In the genomic region with DNA sequence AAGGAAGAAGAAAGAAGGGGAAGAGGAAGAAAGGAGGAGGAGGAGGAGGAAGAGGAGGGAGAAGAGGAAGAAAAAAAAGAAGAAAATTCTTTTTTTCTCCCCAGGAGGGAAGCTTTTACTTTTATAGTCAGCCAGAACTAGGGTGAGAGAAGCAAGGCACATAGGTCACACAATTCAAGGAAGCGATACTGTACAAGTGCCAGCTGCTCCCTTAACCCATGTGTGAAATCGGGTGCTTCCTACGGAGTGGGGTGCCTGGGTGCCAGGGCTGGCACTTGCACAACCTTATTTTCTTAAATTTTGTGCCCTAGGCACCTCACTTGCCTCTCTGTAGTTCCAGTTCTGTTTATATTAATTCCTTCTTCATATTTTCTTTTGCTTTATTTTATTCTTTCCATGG, we compare ENCODE assay signal across 20 cellular contexts.
"Had no signal": no experiment of that assay in that cellular context is flagged by ENCODE, and none has a peak within 500 bp of the region (broad histone marks: within the 10 kb centered on the region; RNA-seq: fewer than 3 reads in every experiment).

No MANE protein-coding gene starts in this region.

- H3K4me3 ChIP-seq: coronary artery, ovary, sigmoid colon, spleen, thyroid gland had no signal

- H3K9me3 ChIP-seq: ovary, sigmoid colon, thyroid gland had no signal

- DNase-seq: activated CD4-positive, alpha-beta T cell treated with anti-CD3 and anti-CD28 coated beads, Interleukin-2, amount 10 ng/mL, durations not matched to agents 7 days and 5 days; activated CD4-positive, CD25-positive, alpha-beta regulatory T cell; activated CD8-positive, alpha-beta memory T cell treated with anti-CD3 and anti-CD28 coated beads for 24 hours; activated CD8-positive, alpha-beta memory T cell treated with anti-CD3 and anti-CD28 coated beads, Interleukin-2, amount 50 U/mL, for 48 hours; activated effector memory CD4-positive, alpha-beta T cell treated with anti-CD3 and anti-CD28 coated beads, Interleukin-2, amount 50 U/mL, for 16 hours; activated naive CD4-positive, alpha-beta T cell treated with anti-CD3 and anti-CD28 coated beads, Interleukin-2, amount 50 U/mL, for 16 hours; activated T-cell treated with anti-CD3 and anti-CD28 coated beads, Interleukin-2, amount 50 U/mL, for 72 hours; aorta; brain microvascular endothelial cell; erythroblast; foreskin melanocyte; islet precursor cell; ovary; sigmoid colon; spleen; stimulated activated CD4-positive, alpha-beta T cell treated with anti-CD3 and anti-CD28 coated beads, Interleukin-4, amount 100 ng/mL, for 4 hours; thyroid gland had no signal

- H3K4me1 ChIP-seq: sigmoid colon, thyroid gland had no signal

- ATAC-seq: activated T-cell treated with anti-CD3 and anti-CD28 coated beads, Interleukin-2, amount 50 U/mL, for 72 hours; left lobe of liver; stimulated activated memory B cell treated with anti-CD40 and anti-IgM and Interleukin-4, amounts not matched to agents 10 μg/mL and 1 μg/mL and 100 μg/mL, for 72 hours had no signal

- H3K27ac ChIP-seq: brain microvascular endothelial cell, coronary artery, ovary, sigmoid colon, spleen, thyroid gland had no signal

- H3K27me3 ChIP-seq: brain microvascular endothelial cell, ovary, sigmoid colon, spleen, thyroid gland had no signal

- H3K36me3 ChIP-seq: brain microvascular endothelial cell, ovary, sigmoid colon, spleen, thyroid gland had no signal
